8 cellular contexts compared by ENCODE assay signal in the genomic region with DNA sequence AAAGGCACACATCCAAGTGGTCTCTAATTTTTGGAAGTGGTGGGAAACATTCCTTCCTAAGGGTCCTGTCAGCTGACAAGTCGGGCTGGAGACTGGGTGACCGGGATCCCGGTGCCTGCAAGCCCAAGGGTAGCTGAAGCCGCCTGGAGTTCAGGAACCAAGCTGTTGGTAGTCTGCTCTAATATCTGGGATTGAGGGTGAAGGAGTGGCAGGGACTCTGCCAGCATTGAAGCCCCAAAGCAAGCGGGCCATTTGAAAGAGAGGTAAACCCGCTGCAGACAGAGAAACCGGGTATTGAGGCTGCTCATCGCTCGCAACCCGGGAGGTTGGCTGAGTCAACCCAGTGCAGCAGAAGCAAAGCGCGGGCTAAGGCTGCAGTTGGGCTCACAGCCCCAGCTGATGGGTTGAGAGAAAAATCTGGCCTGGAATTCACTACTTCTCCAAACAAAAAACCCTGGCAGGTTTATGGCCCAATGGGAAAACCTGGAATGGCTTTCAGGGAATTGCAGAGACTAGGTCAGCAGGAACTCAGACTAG. TPM values are rescaled to one million over a fixed set of nuclear protein-coding genes. Genes with fewer than 3 reads are reported as not detected.
A peak's percentile ranks its signal among the peaks of the same experiment; 100 is the strongest.
DNase-seq lines count a peak whose midpoint lies in the region; ATAC-seq, FAIRE-seq and TF ChIP-seq lines count a peak whose summit lies in the region.

No MANE protein-coding gene starts in this region.

- H3K9me1 ChIP-seq in endothelial cell of umbilical vein (replicated peaks; ENCODE audit: control insufficient read depth, extremely low read depth, insufficient read depth, low read length) = no peaks in the 10 kb centered on the region

- H3K27me3 ChIP-seq in endothelial cell of umbilical vein (ENCODE audit: control insufficient read depth in 2 of 2, insufficient read depth in 2 of 2, low read length in 2 of 2) (peaks cover 23 to 37% of the 10 kb centered on the region in 2 experiments), thoracic aorta (replicated peaks; ENCODE audit: insufficient read depth) (peaks cover 4% of the 10 kb centered on the region)

- H3K36me3 Mint-ChIP-seq in mesothelial cell of epicardium = no peaks in the 10 kb centered on the region

- H3K27me3 Mint-ChIP-seq in mesothelial cell of epicardium (ENCODE audit: low read depth) = peaks cover 82% of the 10 kb centered on the region

- dilution Hi-C loops in endothelial cell of umbilical vein (cut with MboI; ENCODE audit: extremely low pct_ligation_motif_present, low sequenced_read_pairs) = no loop called here

- peak overlapping the region; percentile 61 for H3K9ac ChIP-seq in SK-N-MC (ENCODE audit: insufficient read length)
- no peak overlapping the region for H3K9ac ChIP-seq in endothelial cell of umbilical vein (replicated peaks; ENCODE audit: extremely low read depth, insufficient read depth, low read length)

- peak overlapping the region; percentile 41 for H2AFZ ChIP-seq in endothelial cell of umbilical vein (ENCODE audit: low read depth, low read length)

- intact Hi-C loops in endothelial cell of umbilical vein (cut with micrococcal nuclease) = no loop called here

- peak; percentile 46 for ATAC-seq in thoracic aorta (ENCODE audit: insufficient number of reproducible peaks, low FRiP score, low read depth)
- ATAC-seq in GM21526 (IDR thresholded peaks at IDR 0.05; ENCODE audit: low FRiP score, unreplicated experiment) = no peak

- H3K9me3 ChIP-seq in SK-N-MC (ENCODE audit: low read depth, low read length) = no peaks in the 10 kb centered on the region
- no peaks in the 10 kb centered on the region for H3K9me3 ChIP-seq in endothelial cell of umbilical vein (replicated peaks; ENCODE audit: control insufficient read depth, insufficient read depth, low read length)
- H3K9me3 ChIP-seq in thoracic aorta = no peaks in the 10 kb centered on the region

- peak overlapping the region; percentile 79 for H3K4me3 ChIP-seq in SK-N-MC
- peak overlapping the region in 1 of 3 experiments; percentile 3 for H3K4me3 ChIP-seq in endothelial cell of umbilical vein (replicated peaks in 1 of 3; ENCODE audit: insufficient read depth in 1 of 3, low read depth in 1 of 3, low read length in 3 of 3)
- peak overlapping the region; percentile 46 for H3K4me3 ChIP-seq in thoracic aorta

- no TSS peak for BruUV-seq in endothelial cell of umbilical vein (replicated peaks; lab: Mats Ljungman, UMichigan)

- H3K27ac Mint-ChIP-seq in mesothelial cell of epicardium = no peak overlapping the region

- H3K79me2 ChIP-seq in endothelial cell of umbilical vein (ENCODE audit: control insufficient read depth, insufficient read depth, low read length) = no peaks in the 10 kb centered on the region

- no peaks in the 10 kb centered on the region for H4K20me1 ChIP-seq in endothelial cell of umbilical vein (replicated peaks; ENCODE audit: control insufficient read depth, extremely low read depth, insufficient read depth, low read length)

- DNase-seq in GM04503 (ENCODE audit: low read depth) (peak; percentile 73), MV-4-11 (lab: John Stamatoyannopoulos, UW) (peak; percentile 17), SK-N-MC (ENCODE audit: low read depth, low spot score) (peak; percentile 66), endothelial cell of umbilical vein (ENCODE audit: low read depth, low spot score) (peak; percentile 72), mesothelial cell of epicardium (ENCODE audit: low spot score in 2 of 2, unreplicated experiment in 2 of 2) (peak in 1 of 2 experiments; percentile 53), thoracic aorta (ENCODE audit: low spot score) (no peak), GM10248 (ENCODE audit: extremely low spot score) (no peak)

- CTCF ChIA-PET in endothelial cell of umbilical vein (lab: Charles Lee) = interaction anchor here (0.7 to 1.4 kb wide), 7 partner anchors 8 to 194 kb away, joined by 3 to 6 read pairs (median 4); no protein-coding TSS in a partner anchor
- CTCF ChIA-PET in GM10248 (lab: Yijun Ruan, JAX) = interaction anchor here (0.8 to 1.0 kb wide), 2 partner anchors 27 to 185 kb away, joined by 4 read pairs; no protein-coding TSS in a partner anchor

- FAIRE-seq in endothelial cell of umbilical vein (lab: Jason Lieb, UNC) = peak; percentile 82

- no peaks in the 10 kb centered on the region for H3K36me3 ChIP-seq in SK-N-MC (ENCODE audit: insufficient read depth, low read length)
- no peaks in the 10 kb centered on the region for H3K36me3 ChIP-seq in endothelial cell of umbilical vein (ENCODE audit: control insufficient read depth in 2 of 2, extremely low read depth in 1 of 2, insufficient read depth in 2 of 2, low read length in 2 of 2)
- H3K36me3 ChIP-seq in thoracic aorta = no peaks in the 10 kb centered on the region

- H3K9me3 Mint-ChIP-seq in mesothelial cell of epicardium = no peaks in the 10 kb centered on the region

- no peak overlapping the region for H3K27ac ChIP-seq in SK-N-MC
- H3K27ac ChIP-seq in endothelial cell of umbilical vein (ENCODE audit: insufficient read depth, low read depth, low read length) = no peak overlapping the region
- no peak overlapping the region for H3K27ac ChIP-seq in thoracic aorta

- TF ChIP-seq CTCF in endothelial cell of umbilical vein (IDR thresholded peaks at IDR 0.05; ENCODE audit: extremely low read depth in 1 of 2, insufficient read depth in 1 of 2, low read depth in 1 of 2, low read length in 2 of 2) = no peak
- no peak for TF ChIP-seq CTCF in mesothelial cell of epicardium (IDR thresholded peaks at IDR 0.05; ENCODE audit: unreplicated experiment)
- TF ChIP-seq CTCF in thoracic aorta (IDR thresholded peaks at IDR 0.05) = no peak
- no peak for TF ChIP-seq CTCF in GM10248 (IDR thresholded peaks at IDR 0.05; ENCODE audit: control extremely low read depth, extremely low read depth, low read depth, missing control alignments)

- H3K4me1 ChIP-seq in endothelial cell of umbilical vein (ENCODE audit: control insufficient read depth, extremely low read depth, insufficient read depth, low read length) = no peaks in the 10 kb centered on the region
- H3K4me1 ChIP-seq in thoracic aorta (ENCODE audit: control insufficient read depth in 1 of 2, low read depth in 2 of 2) = peaks cover 3 to 7% of the 10 kb centered on the region in 2 donors

- H3K4me3 Mint-ChIP-seq in mesothelial cell of epicardium = peak overlapping the region; percentile 59

- POLR2A ChIA-PET in endothelial cell of umbilical vein (lab: Charles Lee) (no interaction called here), GM10248 (lab: Yijun Ruan, JAX) (no interaction called here)

- H3K4me2 ChIP-seq in endothelial cell of umbilical vein (ENCODE audit: insufficient read depth, low read length) = peak overlapping the region; percentile 40

- H3K4me1 Mint-ChIP-seq in mesothelial cell of epicardium = peaks cover 12% of the 10 kb centered on the region

- no peak for TF ChIP-seq POLR2A in endothelial cell of umbilical vein (IDR thresholded peaks at IDR 0.05; ENCODE audit: low read depth, low read length)

TF ChIP-seq in endothelial cell of umbilical vein, 7 proteins besides CTCF, POLR2A, EP300 and RAD21:
- no peak for TF ChIP-seq FOS (IDR thresholded peaks at IDR 0.05; ENCODE audit: borderline replicate concordance, insufficient read depth, low read length)
- TF ChIP-seq MYC (IDR thresholded peaks at IDR 0.05; ENCODE audit: low read depth, low read length) = no peak
- peak; percentile 63 for TF ChIP-seq EZH2 (IDR thresholded peaks at IDR 0.05; ENCODE audit: borderline replicate concordance, low read depth, low read length, severe bottlenecking)

RNA-seq across cellular contexts. Expression of gene FBXO3, which starts 28.2 kb away (rescaled TPM):
- total RNA-seq in endothelial cell of umbilical vein (20.8 and 23.1 TPM in 2 replicates), mesothelial cell of epicardium (28.7 to 29.3 TPM (median 28.9 TPM) in 3 replicates), thoracic aorta (10 to 100 TPM; 35.1 to 73.8 TPM)
- polyA plus RNA-seq in endothelial cell of umbilical vein = 14.9 and 18.0 TPM in 2 replicates
- 16.7 and 17.8 TPM in 2 replicates for polyA plus RNA-seq in endothelial cell of umbilical vein (2011; cell fraction: cytosol; rRNA removed)
- 22.7 and 32.5 TPM in 2 replicates for polyA plus RNA-seq in endothelial cell of umbilical vein (2011; cell fraction: nucleus; rRNA removed)
- 22.3 and 24.5 TPM in 2 replicates for polyA plus RNA-seq in endothelial cell of umbilical vein (2012)
- polyA minus RNA-seq in endothelial cell of umbilical vein = 21.8 and 28.2 TPM in 2 replicates
- polyA minus RNA-seq in endothelial cell of umbilical vein (2011; cell fraction: cytosol; rRNA and poly(A)+ RNA removed) = 18.0 TPM
- 21.4 and 32.4 TPM in 2 replicates for polyA minus RNA-seq in endothelial cell of umbilical vein (2011; cell fraction: nucleus; rRNA and poly(A)+ RNA removed)

Comparison
In these comparisons a context has a peak if more than half of its experiments do, and no peak if none do; other contexts are left out.
1. DNase-seq: peak in GM04503 (single experiment), MV-4-11 (single experiment), SK-N-MC (single experiment) and endothelial cell of umbilical vein (single experiment); none in thoracic aorta (single experiment) and GM10248 (single experiment).